ENCODE assay signal across 21 cellular contexts in the genomic region with DNA sequence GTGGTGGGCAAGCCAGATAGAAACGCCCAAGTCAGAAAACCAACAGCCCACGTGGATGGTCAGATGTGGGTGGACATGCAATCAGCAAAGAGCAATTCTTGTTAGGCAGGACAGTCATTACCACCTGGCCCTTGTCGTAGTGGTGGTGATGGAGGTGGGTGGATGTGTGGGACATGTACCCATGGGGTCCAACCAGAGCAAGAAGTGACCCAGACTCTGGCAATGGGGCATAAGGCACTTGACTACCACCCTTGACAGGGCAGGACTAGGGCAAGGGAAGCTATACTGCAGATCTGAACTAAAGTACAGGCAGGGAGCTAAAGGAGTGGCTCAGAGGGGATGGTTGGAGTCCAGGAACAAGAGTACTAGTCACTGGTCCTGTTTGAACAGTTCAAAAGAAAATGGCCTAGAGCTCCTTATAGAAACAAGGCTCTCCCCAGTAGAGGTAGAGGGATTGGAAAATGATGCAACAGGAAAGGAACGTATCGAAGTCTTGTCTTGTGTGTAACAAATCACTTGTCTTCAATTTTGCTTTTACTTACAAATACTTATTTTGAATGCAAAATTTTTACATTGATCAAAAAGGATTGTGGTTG. TPM values are rescaled to one million over a fixed set of nuclear protein-coding genes. Genes with fewer than 3 reads are reported as not detected.
"Had no signal": no experiment of that assay in that cellular context is flagged by ENCODE, and none has a peak within 500 bp of the region (broad histone marks: within the 10 kb centered on the region; RNA-seq: fewer than 3 reads in every experiment).

No MANE protein-coding gene starts in this region.

- ATAC-seq: activated CD8-positive, alpha-beta memory T cell treated with anti-CD3 and anti-CD28 coated beads, Interleukin-2, amount 10 ng/mL, durations not matched to agents 7 days and 5 days; activated T-cell treated with anti-CD3 and anti-CD28 coated beads, Interleukin-2, amount 50 U/mL, for 4 hours; stimulated activated naive CD8-positive, alpha-beta T cell treated with anti-CD3 and anti-CD28 coated beads, Interleukin-15, amount 100 ng/mL, for 72 hours had no signal

- H3K4me2 ChIP-seq: hepatocyte had no signal

- H3K27me3 ChIP-seq: brain microvascular endothelial cell, dorsolateral prefrontal cortex, hepatocyte, testis had no signal

- H3K4me1 ChIP-seq: testis had no signal

- FAIRE-seq: endometrium, frontal cortex, urothelium cell line had no signal

- H3K79me2 ChIP-seq: hepatocyte had no signal

- H3K9me3 ChIP-seq: testis had no signal

- H3K36me3 ChIP-seq: brain microvascular endothelial cell had no signal

- H3K4me3 ChIP-seq: dorsolateral prefrontal cortex, hepatocyte, lung, skin epidermis, testis had no signal

- DNase-seq: activated CD4-positive, alpha-beta T cell treated with anti-CD3 and anti-CD28 coated beads, Interleukin-2, amount 50 U/mL, for 4 hours; activated CD4-positive, CD25-positive, alpha-beta regulatory T cell treated with anti-CD3 and anti-CD28 coated beads, Interleukin-2, amount 50 U/mL, for 72 hours; activated CD8-positive, alpha-beta memory T cell treated with anti-CD3 and anti-CD28 coated beads, Interleukin-2, amount 10 ng/mL, durations not matched to agents 7 days and 5 days; activated gamma-delta T cell; activated T-cell treated with anti-CD3 and anti-CD28 coated beads, Interleukin-2, amount 50 U/mL, for 4 hours; amygdala; brain microvascular endothelial cell; dorsolateral prefrontal cortex; kidney glomerular epithelial cell; stimulated activated CD4-positive, alpha-beta T cell treated with anti-CD3 and anti-CD28 coated beads, Interleukin-4, amount 100 ng/mL, for 4 hours; stimulated activated naive CD8-positive, alpha-beta T cell treated with anti-CD3 and anti-CD28 coated beads, Interleukin-15, amount 100 ng/mL, for 72 hours; T-helper 9 cell; testis had no signal

- H2AFZ ChIP-seq: hepatocyte had no signal

- H3K27ac ChIP-seq: brain microvascular endothelial cell, hepatocyte, testis had no signal

RNA-seq across cellular contexts. Expression of a gene that starts 17.6 kb away (rescaled TPM):
- total RNA-seq: activated CD8-positive, alpha-beta memory T cell treated with anti-CD3 and anti-CD28 coated beads, Interleukin-2, amount 10 ng/mL, durations not matched to agents 7 days and 5 days; activated T-cell treated with anti-CD3 and anti-CD28 coated beads, Interleukin-2, amount 50 U/mL, for 4 hours; chondrocyte; dorsolateral prefrontal cortex; frontal cortex; hepatocyte; osteoblast had no signal
- polyA plus RNA-seq: hepatocyte, lung had no signal
